ENCODE assay signal across 11 cellular contexts in genomic region chr9:105290401-105290800, GRCh38. TPM values are rescaled to one million over a fixed set of nuclear protein-coding genes. Genes with fewer than 3 reads are reported as not detected.
DNase-seq lines count a peak whose midpoint lies in the region; ATAC-seq, FAIRE-seq and TF ChIP-seq lines count a peak whose summit lies in the region.
"Had no signal": no experiment of that assay in that cellular context is flagged by ENCODE, and none has a peak within 500 bp of the region (broad histone marks: within the 10 kb centered on the region; RNA-seq: fewer than 3 reads in every experiment).

No MANE protein-coding gene starts in this region.

- TF ChIP-seq EP300 in H1 (IDR thresholded peaks at IDR 0.05; ENCODE audit: borderline replicate concordance in 1 of 2, low read depth in 2 of 2, low read length in 2 of 2) = no peak

- H2BK5ac ChIP-seq in H1 (ENCODE audit: low read depth, low read length) (no peak overlapping the region), trophoblast cell (ENCODE audit: low read depth, low read length, poor library complexity) (no peak overlapping the region)

- CTCF ChIA-PET in H1 (lab: Charles Lee; ENCODE audit: partially characterized antibody) = interaction anchor here (1.0 kb wide), 1 partner anchor 105 kb away, joined by 6 read pairs; no protein-coding TSS in a partner anchor
- CTCF ChIA-PET in T-cell (lab: Charles Lee) = interaction anchor here (0.6 to 1.2 kb wide), 2 partner anchors 328 to 427 kb away, joined by 3 to 4 read pairs; no protein-coding TSS in a partner anchor

- no peaks in the 10 kb centered on the region for H3K27me3 ChIP-seq in GM23338 (ENCODE audit: insufficient read depth)
- no peaks in the 10 kb centered on the region for H3K27me3 ChIP-seq in H1 (replicated peaks in 1 of 4; ENCODE audit: control insufficient read depth in 3 of 4, extremely low read depth in 1 of 4, insufficient read depth in 3 of 4, low read length in 3 of 4)
- no peaks in the 10 kb centered on the region for H3K27me3 ChIP-seq in trophoblast cell (ENCODE audit: insufficient read depth, low read length)

- H3K4me1 Mint-ChIP-seq in GM23338 = peaks cover 81% of the 10 kb centered on the region
- peaks cover 11 to 19% (median 18%) of the 10 kb centered on the region in 3 donors for H3K4me1 Mint-ChIP-seq in T-cell

- H3K27ac ChIP-seq in GM23338 (ENCODE audit: low read depth) (peak overlapping the region; percentile 67), H1 (ENCODE audit: low read depth, low read length) (peak overlapping the region; percentile 46; the same call in 1 of the 2 replicates), trophoblast cell (ENCODE audit: low read depth, low read length) (no peak overlapping the region)

- H3K9me3 Mint-ChIP-seq in GM23338 = no peaks in the 10 kb centered on the region
- no peaks in the 10 kb centered on the region for H3K9me3 Mint-ChIP-seq in T-cell
- H3K9me3 Mint-ChIP-seq: activated T-cell treated with anti-CD3 and anti-CD28 coated beads, Interleukin-2, amount 50 U/mL, for 72 hours; central memory CD8-positive, alpha-beta T cell had no signal

- H4K20me1 ChIP-seq in GM23338 (replicated peaks; ENCODE audit: insufficient read depth) (no peaks in the 10 kb centered on the region), H1 (replicated peaks in 1 of 2; ENCODE audit: control insufficient read depth in 1 of 2, insufficient read depth in 2 of 2, low read length in 2 of 2) (no peaks in the 10 kb centered on the region)

- H2BK12ac ChIP-seq in H1 (ENCODE audit: low read depth, low read length) = no peak overlapping the region; the same call in 1 of the 2 replicates
- H2BK12ac ChIP-seq in trophoblast cell (ENCODE audit: low read length) = no peak overlapping the region

- no peaks in the 10 kb centered on the region for H3K9me3 ChIP-seq in H1 (ENCODE audit: insufficient read depth in 2 of 2, low read depth in 1 of 2, low read length in 1 of 2)
- H3K9me3 ChIP-seq in trophoblast cell (ENCODE audit: insufficient read depth, low read depth, low read length) = no peaks in the 10 kb centered on the region

- no peak overlapping the region for H2BK20ac ChIP-seq in H1 (ENCODE audit: low read length)

- H3K4me3 ChIP-seq in GM23338 (no peak overlapping the region), H1 (ENCODE audit: extremely low read depth in 1 of 4, insufficient read depth in 2 of 4, low read depth in 3 of 4, low read length in 4 of 4) (no peak overlapping the region), trophoblast cell (ENCODE audit: low read depth, low read length) (no peak overlapping the region)

- H3K9ac ChIP-seq in H1 (replicated peaks in 1 of 4; ENCODE audit: extremely low read depth in 1 of 4, low read depth in 3 of 4, low read length in 3 of 4) = no peak overlapping the region
- H3K9ac ChIP-seq in trophoblast cell (ENCODE audit: low read length) = no peak overlapping the region

- H4K91ac ChIP-seq in H1 (replicated peaks; ENCODE audit: insufficient read length, low read length) (no peak overlapping the region), trophoblast cell (ENCODE audit: low read depth, low read length) (no peak overlapping the region)

- TF ChIP-seq CTCF in GM23338 (conservative IDR thresholded peaks at IDR 0.05; ENCODE audit: low read depth in 2 of 2) (no peak), H1 (IDR thresholded peaks at IDR 0.05; ENCODE audit: control extremely low read depth in 1 of 3, insufficient read depth in 1 of 3, low read depth in 1 of 3, low read length in 3 of 3) (no peak)

- H3K4me1 ChIP-seq in GM23338 (ENCODE audit: insufficient read depth) (peaks cover 93% of the 10 kb centered on the region), H1 (replicated peaks in 1 of 4; ENCODE audit: control insufficient read depth in 3 of 4, insufficient read depth in 4 of 4, low read length in 3 of 4) (peaks cover 2 to 29% (median 17%) of the 10 kb centered on the region in 4 experiments), trophoblast cell (ENCODE audit: control insufficient read depth in 1 of 2, insufficient read depth in 2 of 2, low read length in 2 of 2) (peaks cover 2 to 8% of the 10 kb centered on the region in 2 experiments)

- H3K18ac ChIP-seq in H1 (ENCODE audit: extremely low read depth, low read length) (no peak overlapping the region), trophoblast cell (ENCODE audit: low read length) (no peak overlapping the region)

- no peak for FAIRE-seq in H1 (lab: Jason Lieb, UNC)

- no peaks in the 10 kb centered on the region for H3K23me2 ChIP-seq in H1 (ENCODE audit: low read depth, low read length)

- H3K23ac ChIP-seq in H1 (ENCODE audit: insufficient read length) (no peak overlapping the region), trophoblast cell (ENCODE audit: low read length) (no peak overlapping the region)

- no peaks in the 10 kb centered on the region for H3K36me3 ChIP-seq in GM23338 (ENCODE audit: insufficient read depth)
- H3K36me3 ChIP-seq in H1 (ENCODE audit: control insufficient read depth in 2 of 4, insufficient read depth in 4 of 4, low read length in 3 of 4) = no peaks in the 10 kb centered on the region
- no peaks in the 10 kb centered on the region for H3K36me3 ChIP-seq in trophoblast cell (ENCODE audit: control insufficient read depth in 1 of 2, insufficient read depth in 2 of 2, low read length in 2 of 2)

- H2BK15ac ChIP-seq in H1 (ENCODE audit: low read length) = no peak overlapping the region

- peaks cover 2% of the 10 kb centered on the region for H3K27me3 Mint-ChIP-seq in GM23338 (ENCODE audit: insufficient read depth, low read depth, poor library complexity)
- H3K27me3 Mint-ChIP-seq in T-cell = no peaks in the 10 kb centered on the region
- H3K27me3 Mint-ChIP-seq: central memory CD8-positive, alpha-beta T cell had no signal

- no peak overlapping the region for H4K8ac ChIP-seq in H1 (ENCODE audit: extremely low read depth, insufficient read depth, low read length)
- H4K8ac ChIP-seq in trophoblast cell (ENCODE audit: low read depth, low read length) = no peak overlapping the region

- H2BK120ac ChIP-seq in H1 (replicated peaks; ENCODE audit: low read depth, low read length) (no peak overlapping the region), trophoblast cell (ENCODE audit: insufficient read depth, low read length, poor library complexity) (no peak overlapping the region)

- H3K4me3 Mint-ChIP-seq in GM23338 = no peak overlapping the region
- H3K4me3 Mint-ChIP-seq in T-cell = no peak overlapping the region
- H3K4me3 Mint-ChIP-seq: activated T-cell treated with anti-CD3 and anti-CD28 coated beads, Interleukin-2, amount 50 U/mL, for 72 hours; central memory CD8-positive, alpha-beta T cell had no signal

- TF ChIP-seq POLR2A in H1 (IDR thresholded peaks at IDR 0.05; ENCODE audit: control extremely low read depth in 1 of 2, low read depth in 2 of 2, low read length in 2 of 2) = no peak

- 47% methylated on average over 1 of the region's 1 CpG; no CpG with 5 or more reads in 1 of the 2 experiments for WGBS in H1 (ENCODE audit: extremely low coverage in 1 of 2, insufficient coverage in 1 of 2, insufficient read length in 1 of 2, insufficient replicate concordance in 2 of 2, low coverage in 1 of 2, low lambda C conversion rate in 2 of 2, missing lambda C conversion rate in 1 of 2), 2 experiments
- no CpG with 5 or more reads among the region's 1 CpG for WGBS in trophoblast cell (ENCODE audit: extremely low coverage, insufficient coverage, insufficient read length)

- no peak overlapping the region for H4K12ac ChIP-seq in trophoblast cell (ENCODE audit: low read depth, low read length)

- no peaks in the 10 kb centered on the region for H3K36me3 Mint-ChIP-seq in GM23338 (ENCODE audit: low read depth)
- peaks cover 5% of the 10 kb centered on the region for H3K36me3 Mint-ChIP-seq in T-cell

- H3K27ac Mint-ChIP-seq in GM23338 = peak overlapping the region; percentile 91
- H3K27ac Mint-ChIP-seq in T-cell = no peak overlapping the region
- H3K27ac Mint-ChIP-seq: activated T-cell treated with anti-CD3 and anti-CD28 coated beads, Interleukin-2, amount 50 U/mL, for 72 hours had no signal

- H3K14ac ChIP-seq in H1 (ENCODE audit: insufficient read length) (no peak overlapping the region), trophoblast cell (ENCODE audit: low read length) (no peak overlapping the region)

- H2AK5ac ChIP-seq in H1 (ENCODE audit: low read depth, low read length) (no peak overlapping the region), trophoblast cell (ENCODE audit: low read length) (no peak overlapping the region)

- H3K56ac ChIP-seq in H1 (replicated peaks; ENCODE audit: insufficient read length, low read depth, low read length) = no peak overlapping the region

- no peak overlapping the region for H4K5ac ChIP-seq in H1 (ENCODE audit: insufficient read length, low read depth, low read length)

- H3K9me2 ChIP-seq in GM23338 (ENCODE audit: insufficient read depth) = no peaks in the 10 kb centered on the region

- H3F3A ChIP-seq in GM23338 (replicated peaks; ENCODE audit: low read depth) = peaks cover 3% of the 10 kb centered on the region; the same call in 1 of the 2 replicates

- no peaks in the 10 kb centered on the region for H3K79me1 ChIP-seq in H1 (ENCODE audit: low read depth, low read length)
- peaks cover 13% of the 10 kb centered on the region for H3K79me1 ChIP-seq in trophoblast cell (ENCODE audit: low read length)

- POLR2A ChIA-PET in H1 (lab: Charles Lee; ENCODE audit: partially characterized antibody) (interaction anchor here (0.7 to 3.5 kb wide), 3 partner anchors 9 to 45 kb away, joined by 4 to 16 read pairs (median 4); no protein-coding TSS in a partner anchor), T-cell (lab: Charles Lee) (no interaction called here)

- no peak overlapping the region for H2AFZ ChIP-seq in GM23338
- no peak overlapping the region for H2AFZ ChIP-seq in H1 (ENCODE audit: low read length)
- no peak overlapping the region for H2AFZ ChIP-seq in trophoblast cell (ENCODE audit: insufficient read depth, low read length, poor library complexity)

- no peak for DNase-seq in GM23338 (ENCODE audit: low spot score)
- peak; percentile 48 for DNase-seq in NCI-H460 (ENCODE audit: extremely low read depth, low read depth)
- DNase-seq in H1 (ENCODE audit: low read depth in 1 of 2, low spot score in 2 of 2) = no peak
- DNase-seq in trophoblast cell = peak; percentile 58 to 94
- DNase-seq in T-cell = no peak
- no peak for DNase-seq in activated CD4-positive, alpha-beta T cell treated with anti-CD3 and anti-CD28 coated beads, Interleukin-2, amount 50 U/mL, for 1 hour
- DNase-seq in Kasumi-1 (lab: John Stamatoyannopoulos, UW) = no peak
- DNase-seq: activated T-cell treated with anti-CD3 and anti-CD28 coated beads, Interleukin-2, amount 50 U/mL, for 72 hours; KBM-7 had no signal

- ATAC-seq in GM23338 (no peak), T-cell (replicated peaks in 1 of 4) (no peak), GM21825 (IDR thresholded peaks at IDR 0.05; ENCODE audit: unreplicated experiment) (no peak)
- ATAC-seq: activated T-cell treated with anti-CD3 and anti-CD28 coated beads, Interleukin-2, amount 50 U/mL, for 72 hours had no signal

- no peak for TF ChIP-seq RAD21 in H1 (IDR thresholded peaks at IDR 0.05 in 1 of 2, conservative IDR thresholded peaks at IDR 0.05 in 1 of 2; ENCODE audit: low read depth in 2 of 2, low read length in 2 of 2)

- H3K4me2 ChIP-seq in GM23338 (no peak overlapping the region), H1 (ENCODE audit: insufficient read depth in 1 of 2, low read depth in 2 of 2, low read length in 2 of 2) (no peak overlapping the region), trophoblast cell (ENCODE audit: low read length) (no peak overlapping the region)

- H3K4ac ChIP-seq in H1 (replicated peaks; ENCODE audit: insufficient read length, low read depth, low read length) (no peak overlapping the region), trophoblast cell (ENCODE audit: low read depth, low read length) (no peak overlapping the region)

- H3K79me2 ChIP-seq in GM23338 (replicated peaks; ENCODE audit: insufficient read depth) (peaks cover 84% of the 10 kb centered on the region), H1 (ENCODE audit: control insufficient read depth in 1 of 2, insufficient read depth in 2 of 2, low read length in 2 of 2) (peaks cover 0 to 91% of the 10 kb centered on the region in 2 experiments; a peak in 3 of 4 replicates), trophoblast cell (ENCODE audit: control insufficient read depth, insufficient read depth, low read length, poor library complexity) (no peaks in the 10 kb centered on the region)

RNA-seq across cellular contexts. Expression of gene SLC44A1, which starts 46.0 kb away (rescaled TPM):
- 74.4 and 75.0 TPM in 2 replicates for total RNA-seq in GM23338 (2014; rRNA removed; shearing (Covaris generic))
- polyA plus RNA-seq in GM23338 (2016; fragmentation: Nextera tagmentation; extraction: Ambion mirVana) (14.9 and 15.0 TPM in 2 replicates), H1 (2011; rRNA removed) (22.9 and 30.5 TPM in 2 replicates)
- 247 and 276 TPM in 2 replicates for total RNA-seq in NCI-H460 (2014; rRNA removed; shearing (Covaris generic))
- polyA plus RNA-seq in NCI-H460 (2014; cell fraction: nucleus; rRNA removed) = 61.4 and 82.3 TPM in 2 replicates
- total RNA-seq in H1 (2021; fragmentation: NEBNext Ultra II Directional; extraction: Animal tissue kit (Norgen Biotek cat#: 25700)) = 68.1 and 71.2 TPM in 2 replicates
- polyA plus RNA-seq in H1 (2011; cell fraction: cytosol; rRNA removed) = 27.8 TPM
- 17.0 TPM for polyA plus RNA-seq in H1 (2011; cell fraction: nucleus; rRNA removed)
- 30.5 to 48.6 TPM (median 44.6 TPM) in 4 replicates for polyA plus RNA-seq in H1 (2012, experiment 1 of 2)
- polyA plus RNA-seq in H1 (2012, experiment 2 of 2) = 2.8 TPM
- 30.1 TPM for polyA plus RNA-seq in H1 (2013, experiment 1 of 2)
- 35.0 TPM for polyA plus RNA-seq in H1 (2013, experiment 2 of 2)
- polyA minus RNA-seq in H1 (2011; rRNA and poly(A)+ RNA removed) = 142 and 183 TPM in 2 replicates
- polyA minus RNA-seq in H1 (2011; cell fraction: cytosol; rRNA and poly(A)+ RNA removed) = 52.5 TPM
- polyA minus RNA-seq in H1 (2011; cell fraction: nucleus; rRNA and poly(A)+ RNA removed) = 58.5 TPM
- polyA plus RNA-seq in trophoblast cell (2013) = 26.0 and 26.8 TPM in 2 replicates
- total RNA-seq in T-cell = 10 to 100 TPM in 1 of 5 donors, 1 to 10 TPM in 4; 7.3 to 10.2 (median 9.4) TPM

Comparison
In these comparisons a context has a peak if more than half of its experiments do, and no peak if none do; other contexts are left out.
1. DNase-seq: peak in NCI-H460 (single experiment) and trophoblast cell (2 of 2); none in GM23338 (single experiment), H1 (0 of 2), T-cell (0 of 34), activated CD4-positive, alpha-beta T cell treated with anti-CD3 and anti-CD28 coated beads, Interleukin-2, amount 50 U/mL, for 1 hour (single experiment) and Kasumi-1 (0 of 2).